1 cellular context compared by ENCODE assay signal in genomic region chr4:31649878-31650277, GRCh38.
A peak's percentile ranks its signal among the peaks of the same experiment; 100 is the strongest.
TF ChIP-seq lines count a peak whose summit lies in the region.

No MANE protein-coding gene starts in this region.

TF ChIP-seq in K562, 482 proteins besides CTCF, POLR2A, EP300 and RAD21 (continued from another document):
- TF ChIP-seq, protein P1, sequence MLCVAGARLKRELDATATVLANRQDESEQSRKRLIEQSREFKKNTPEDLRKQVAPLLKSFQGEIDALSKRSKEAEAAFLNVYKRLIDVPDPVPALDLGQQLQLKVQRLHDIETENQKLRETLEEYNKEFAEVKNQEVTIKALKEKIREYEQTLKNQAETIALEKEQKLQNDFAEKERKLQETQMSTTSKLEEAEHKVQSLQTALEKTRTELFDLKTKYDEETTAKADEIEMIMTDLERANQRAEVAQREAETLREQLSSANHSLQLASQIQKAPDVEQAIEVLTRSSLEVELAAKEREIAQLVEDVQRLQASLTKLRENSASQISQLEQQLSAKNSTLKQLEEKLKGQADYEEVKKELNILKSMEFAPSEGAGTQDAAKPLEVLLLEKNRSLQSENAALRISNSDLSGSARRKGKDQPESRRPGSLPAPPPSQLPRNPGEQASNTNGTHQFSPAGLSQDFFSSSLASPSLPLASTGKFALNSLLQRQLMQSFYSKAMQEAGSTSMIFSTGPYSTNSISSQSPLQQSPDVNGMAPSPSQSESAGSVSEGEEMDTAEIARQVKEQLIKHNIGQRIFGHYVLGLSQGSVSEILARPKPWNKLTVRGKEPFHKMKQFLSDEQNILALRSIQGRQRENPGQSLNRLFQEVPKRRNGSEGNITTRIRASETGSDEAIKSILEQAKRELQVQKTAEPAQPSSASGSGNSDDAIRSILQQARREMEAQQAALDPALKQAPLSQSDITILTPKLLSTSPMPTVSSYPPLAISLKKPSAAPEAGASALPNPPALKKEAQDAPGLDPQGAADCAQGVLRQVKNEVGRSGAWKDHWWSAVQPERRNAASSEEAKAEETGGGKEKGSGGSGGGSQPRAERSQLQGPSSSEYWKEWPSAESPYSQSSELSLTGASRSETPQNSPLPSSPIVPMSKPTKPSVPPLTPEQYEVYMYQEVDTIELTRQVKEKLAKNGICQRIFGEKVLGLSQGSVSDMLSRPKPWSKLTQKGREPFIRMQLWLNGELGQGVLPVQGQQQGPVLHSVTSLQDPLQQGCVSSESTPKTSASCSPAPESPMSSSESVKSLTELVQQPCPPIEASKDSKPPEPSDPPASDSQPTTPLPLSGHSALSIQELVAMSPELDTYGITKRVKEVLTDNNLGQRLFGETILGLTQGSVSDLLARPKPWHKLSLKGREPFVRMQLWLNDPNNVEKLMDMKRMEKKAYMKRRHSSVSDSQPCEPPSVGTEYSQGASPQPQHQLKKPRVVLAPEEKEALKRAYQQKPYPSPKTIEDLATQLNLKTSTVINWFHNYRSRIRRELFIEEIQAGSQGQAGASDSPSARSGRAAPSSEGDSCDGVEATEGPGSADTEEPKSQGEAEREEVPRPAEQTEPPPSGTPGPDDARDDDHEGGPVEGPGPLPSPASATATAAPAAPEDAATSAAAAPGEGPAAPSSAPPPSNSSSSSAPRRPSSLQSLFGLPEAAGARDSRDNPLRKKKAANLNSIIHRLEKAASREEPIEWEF (CRISPR knock-in tag; IDR thresholded peaks at IDR 0.05), result 0 out of 2 replicates have a peak, but pooled peaks have one; percentile 52
- peak; percentile 58 for TF ChIP-seq DACH1 (IDR thresholded peaks at IDR 0.05; ENCODE audit: partially characterized antibody)
